23 cellular contexts compared by ENCODE assay signal in the genomic region with DNA sequence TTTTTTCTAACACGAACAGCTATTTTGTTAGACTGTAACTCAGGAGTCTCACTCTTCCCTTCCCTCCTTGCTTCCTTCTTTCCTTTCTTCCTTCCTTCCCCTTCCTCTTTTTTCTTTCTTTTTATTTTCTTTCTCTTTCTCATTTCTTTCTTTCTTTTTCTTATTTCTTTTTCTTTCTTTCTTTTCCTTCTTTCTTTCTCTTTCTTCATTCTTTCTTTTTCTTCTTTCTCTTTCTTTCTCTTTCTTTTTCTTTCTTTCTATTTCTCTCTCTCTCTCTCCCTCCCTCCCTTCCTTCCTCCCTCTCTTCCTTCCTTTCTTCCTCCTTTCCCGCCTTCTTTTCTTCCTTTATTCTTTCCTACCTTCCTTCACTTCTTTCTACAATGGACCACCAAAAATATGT.
"Had no signal": no experiment of that assay in that cellular context is flagged by ENCODE, and none has a peak within 500 bp of the region (broad histone marks: within the 10 kb centered on the region; RNA-seq: fewer than 3 reads in every experiment).

No MANE protein-coding gene starts in this region.

- DNase-seq: dermis blood vessel endothelial cell; dorsolateral prefrontal cortex; effector CD4-positive, alpha-beta T cell; effector memory CD8-positive, alpha-beta T cell; endodermal cell; erythroblast; esophagus squamous epithelium; foreskin fibroblast; heart left ventricle; left cardiac atrium; left lung; left ventricle myocardium superior; lower lobe of right lung; mesenchymal stem cell; mucosa of descending colon; naive B cell; naive thymus-derived CD8-positive, alpha-beta T cell had no signal

- H3K4me1 ChIP-seq: esophagus squamous epithelium, gastroesophageal sphincter, heart left ventricle, left lung, lower lobe of right lung had no signal

- H3K4me1 Mint-ChIP-seq: endodermal cell; mesothelial cell of epicardium; naive B cell; naive thymus-derived CD8-positive, alpha-beta T cell had no signal

- H3K4me3 Mint-ChIP-seq: effector memory CD8-positive, alpha-beta T cell; endodermal cell; mesothelial cell of epicardium; naive B cell; naive thymus-derived CD8-positive, alpha-beta T cell had no signal

- H3K36me3 Mint-ChIP-seq: mesothelial cell of epicardium; naive B cell; naive thymus-derived CD8-positive, alpha-beta T cell had no signal

- H3K4me3 ChIP-seq: coronary artery, dorsolateral prefrontal cortex, esophagus squamous epithelium, gastroesophageal sphincter, heart left ventricle, hepatocyte, left lung, lower lobe of right lung, mucosa of descending colon had no signal

- H3K27ac Mint-ChIP-seq: effector memory CD8-positive, alpha-beta T cell; endodermal cell; mesothelial cell of epicardium; naive thymus-derived CD8-positive, alpha-beta T cell had no signal

- H3K9me3 ChIP-seq: esophagus squamous epithelium, gastroesophageal sphincter, heart left ventricle, left lung, lower lobe of right lung, mucosa of descending colon had no signal

- H3K27me3 Mint-ChIP-seq: effector memory CD8-positive, alpha-beta T cell; naive B cell; naive thymus-derived CD8-positive, alpha-beta T cell had no signal

- H3K9me3 Mint-ChIP-seq: endodermal cell had no signal

- H3K27me3 ChIP-seq: esophagus squamous epithelium, gastroesophageal sphincter, heart left ventricle, hepatocyte, left lung had no signal

- H3K27ac ChIP-seq: coronary artery, dorsolateral prefrontal cortex, epithelial cell of prostate, esophagus squamous epithelium, gastroesophageal sphincter, heart left ventricle, hepatocyte, left lung, lower lobe of right lung had no signal

- ATAC-seq: effector memory CD8-positive, alpha-beta T cell; esophagus mucosa; gastroesophageal sphincter; heart left ventricle; left cardiac atrium; left lung; left ventricle myocardium superior; lower lobe of right lung; mucosa of descending colon; naive thymus-derived CD8-positive, alpha-beta T cell had no signal
